In genomic region chr4:102564399-102564921, GRCh38 we compare ENCODE assay signal across 10 cellular contexts.
DNase-seq lines count a peak whose midpoint lies in the region; ATAC-seq and TF ChIP-seq lines count a peak whose summit lies in the region.
"Had no signal": no experiment of that assay in that cellular context is flagged by ENCODE, and none has a peak within 500 bp of the region (broad histone marks: within the 10 kb centered on the region; RNA-seq: fewer than 3 reads in every experiment).

No MANE protein-coding gene starts in this region.

- CTCF ChIA-PET in activated CD8-positive, alpha-beta memory T cell treated with anti-CD3 and anti-CD28 coated beads, Interleukin-2, amount 10 ng/mL, durations not matched to agents 7 days and 5 days (lab: Charles Lee): interaction anchor here (1.1 kb wide), 1 partner anchor 18 kb away, joined by 3 read pairs; no protein-coding TSS in a partner anchor

- H3K27me3 ChIP-seq in RWPE2 (ENCODE audit: insufficient read depth, poor library complexity, severe bottlenecking): no peaks in the 10 kb centered on the region
- no peaks in the 10 kb centered on the region for H3K27me3 ChIP-seq in BE2C
- no peaks in the 10 kb centered on the region for H3K27me3 ChIP-seq in ovary

- no peak for TF ChIP-seq EP300 in ovary (IDR thresholded peaks at IDR 0.05)

- no peak for ATAC-seq in activated CD8-positive, alpha-beta memory T cell treated with anti-CD3 and anti-CD28 coated beads, Interleukin-2, amount 10 ng/mL, durations not matched to agents 7 days and 5 days
- ATAC-seq in HG02885 (IDR thresholded peaks at IDR 0.05; ENCODE audit: poor library complexity, unreplicated experiment): peak; percentile 81
- peak; percentile 29; the same call in 1 of the 3 replicates for ATAC-seq in RWPE2 (ENCODE audit: low read depth)
- ATAC-seq in mucosa of descending colon: peak; percentile 32

- H3K4me3 ChIP-seq in RWPE2 (ENCODE audit: severe bottlenecking) (no peak overlapping the region), mucosa of descending colon (no peak overlapping the region), BE2C (ENCODE audit: low read depth, low read length) (no peak overlapping the region), ovary (no peak overlapping the region)
- H3K4me3 ChIP-seq: skin epidermis had no signal

- H3K4me1 ChIP-seq in RWPE2 (ENCODE audit: insufficient read depth, poor library complexity, severe bottlenecking) (peaks cover 9% of the 10 kb centered on the region), mucosa of descending colon (ENCODE audit: low read depth) (peaks cover 5% of the 10 kb centered on the region), BE2C (no peaks in the 10 kb centered on the region), ovary (ENCODE audit: insufficient read depth) (peaks cover 9% of the 10 kb centered on the region)

- H3K36me3 ChIP-seq in RWPE2 (ENCODE audit: low read depth): peaks cover 14% of the 10 kb centered on the region
- no peaks in the 10 kb centered on the region for H3K36me3 ChIP-seq in mucosa of descending colon (ENCODE audit: low read depth)
- H3K36me3 ChIP-seq in BE2C: peaks cover 5% of the 10 kb centered on the region
- H3K36me3 ChIP-seq in ovary: no peaks in the 10 kb centered on the region

- no peaks in the 10 kb centered on the region for H3K9me3 Mint-ChIP-seq in activated CD8-positive, alpha-beta memory T cell treated with anti-CD3 and anti-CD28 coated beads, Interleukin-2, amount 10 ng/mL, durations not matched to agents 7 days and 5 days (ENCODE audit: low read depth)

- H3K27ac Mint-ChIP-seq in activated CD8-positive, alpha-beta memory T cell treated with anti-CD3 and anti-CD28 coated beads, Interleukin-2, amount 10 ng/mL, durations not matched to agents 7 days and 5 days: no peak overlapping the region

- H3K9me3 ChIP-seq in RWPE2 (ENCODE audit: severe bottlenecking): no peaks in the 10 kb centered on the region
- no peaks in the 10 kb centered on the region for H3K9me3 ChIP-seq in mucosa of descending colon
- H3K9me3 ChIP-seq in BE2C: no peaks in the 10 kb centered on the region
- H3K9me3 ChIP-seq in ovary: no peaks in the 10 kb centered on the region

- TF ChIP-seq CTCF in RWPE2 (IDR thresholded peaks at IDR 0.05; ENCODE audit: poor library complexity, severe bottlenecking) (no peak), mucosa of descending colon (IDR thresholded peaks at IDR 0.05) (no peak), BE2C (IDR thresholded peaks at IDR 0.05; ENCODE audit: low read depth, low read length) (no peak), ovary (IDR thresholded peaks at IDR 0.05) (no peak)

- H3K27me3 Mint-ChIP-seq in activated CD8-positive, alpha-beta memory T cell treated with anti-CD3 and anti-CD28 coated beads, Interleukin-2, amount 10 ng/mL, durations not matched to agents 7 days and 5 days: no peaks in the 10 kb centered on the region

- intact Hi-C loops in mucosa of descending colon (cut with DNase I, micrococcal nuclease): no loop called here
- intact Hi-C loops in ovary (cut with DNase I): no loop called here

- no peak for TF ChIP-seq POLR2A in ovary (IDR thresholded peaks at IDR 0.05)

- no peak overlapping the region for H3K27ac ChIP-seq in RWPE2 (ENCODE audit: poor library complexity, severe bottlenecking)
- H3K27ac ChIP-seq in ovary: no peak overlapping the region

- peaks cover 65% of the 10 kb centered on the region for H3K36me3 Mint-ChIP-seq in activated CD8-positive, alpha-beta memory T cell treated with anti-CD3 and anti-CD28 coated beads, Interleukin-2, amount 10 ng/mL, durations not matched to agents 7 days and 5 days

- 74 to 89% (median 87%) methylated on average over 4 of the region's 4 CpGs for WGBS in ovary, 3 donors

- peaks cover 59% of the 10 kb centered on the region for H3K4me1 Mint-ChIP-seq in activated CD8-positive, alpha-beta memory T cell treated with anti-CD3 and anti-CD28 coated beads, Interleukin-2, amount 10 ng/mL, durations not matched to agents 7 days and 5 days

- H3K4me3 Mint-ChIP-seq in activated CD8-positive, alpha-beta memory T cell treated with anti-CD3 and anti-CD28 coated beads, Interleukin-2, amount 10 ng/mL, durations not matched to agents 7 days and 5 days: no peak overlapping the region

- DNase-seq in activated CD8-positive, alpha-beta memory T cell treated with anti-CD3 and anti-CD28 coated beads, Interleukin-2, amount 50 U/mL, for 24 hours (ENCODE audit: extremely low read depth): peak; percentile 23
- DNase-seq in activated CD8-positive, alpha-beta memory T cell treated with anti-CD3 and anti-CD28 coated beads, Interleukin-2, amount 10 ng/mL, durations not matched to agents 7 days and 5 days: no peak
- DNase-seq in RWPE2 (ENCODE audit: low spot score) (no peak), mucosa of descending colon (no peak), BE2C (no peak), ovary (no peak)
- DNase-seq in activated effector memory CD4-positive, alpha-beta T cell treated with anti-CD3 and anti-CD28 coated beads, Interleukin-2, amount 50 U/mL, for 16 hours: no peak
- DNase-seq: DND-41 had no signal
